33 cellular contexts compared by ENCODE assay signal in genomic region chr12:40435251-40435650, GRCh38.
"Had no signal": no experiment of that assay in that cellular context is flagged by ENCODE, and none has a peak within 500 bp of the region (broad histone marks: within the 10 kb centered on the region; RNA-seq: fewer than 3 reads in every experiment).

No MANE protein-coding gene starts in this region.

- H3K4me3 ChIP-seq: adrenal gland, ascending aorta, body of pancreas, breast epithelium, cardiac muscle cell had no signal

- DNase-seq: activated effector memory CD4-positive, alpha-beta T cell treated with anti-CD3 and anti-CD28 coated beads, Interleukin-2, amount 50 U/mL, for 16 hours; activated effector memory CD4-positive, alpha-beta T cell treated with Interleukin-2 at 50 U/mL for 16 hours; activated gamma-delta T cell; activated gamma-delta T cell treated with Interleukin-2 at 50 U/mL for 16 hours; activated naive CD4-positive, alpha-beta T cell; activated naive CD4-positive, alpha-beta T cell treated with anti-CD3 and anti-CD28 coated beads for 36 hours; activated naive CD4-positive, alpha-beta T cell treated with anti-CD3 and anti-CD28 coated beads, Interleukin-2, amount 10 ng/mL, durations not matched to agents 7 days and 5 days; activated naive CD4-positive, alpha-beta T cell treated with anti-CD3 and anti-CD28 coated beads, Interleukin-2, amount 50 U/mL, for 16 hours; activated naive CD4-positive, alpha-beta T cell treated with Interleukin-2 at 50 U/mL for 16 hours; activated naive CD8-positive, alpha-beta T cell treated with anti-CD3 and anti-CD28 coated beads for 36 hours; activated naive CD8-positive, alpha-beta T cell treated with anti-CD3 and anti-CD28 coated beads, Interleukin-2, amount 10 ng/mL, durations not matched to agents 7 days and 5 days; activated naive CD8-positive, alpha-beta T cell treated with anti-CD3 and anti-CD28 coated beads, Interleukin-2, amount 50 U/mL, for 24 hours; activated T-cell treated with anti-CD3 and anti-CD28 coated beads, Interleukin-2, amount 50 U/mL, for 24 hours; activated T-cell treated with anti-CD3 and anti-CD28 coated beads, Interleukin-2, amount 50 U/mL, for 4 hours; activated T-cell treated with anti-CD3 and anti-CD28 coated beads, Interleukin-2, amount 50 U/mL, for 48 hours; activated T-cell treated with anti-CD3 and anti-CD28 coated beads, Interleukin-2, amount 50 U/mL, for 72 hours; adrenal gland; amniotic stem cell; amygdala; anterior cingulate cortex; aorta; body of pancreas; brain microvascular endothelial cell; caudate nucleus; central memory CD4-positive, alpha-beta T cell; cerebellar nuclear complex had no signal

- H3K4me1 ChIP-seq: adrenal gland, ascending aorta, body of pancreas, breast epithelium had no signal

- H3K27ac ChIP-seq: adrenal gland, ascending aorta, body of pancreas, brain microvascular endothelial cell, breast epithelium, cardiac muscle cell had no signal

- H3K36me3 ChIP-seq: adrenal gland, ascending aorta, brain microvascular endothelial cell, breast epithelium, cardiac muscle cell had no signal

- H3K9me3 ChIP-seq: adrenal gland, ascending aorta, body of pancreas, breast epithelium had no signal

- FAIRE-seq: astrocyte, bronchial epithelial cell had no signal

- H3K27me3 ChIP-seq: adrenal gland, ascending aorta, body of pancreas, brain microvascular endothelial cell, breast epithelium, cardiac muscle cell had no signal

- ATAC-seq: activated naive CD4-positive, alpha-beta T cell treated with anti-CD3 and anti-CD28 coated beads, Interleukin-2, amount 50 U/mL, for 72 hours; activated naive CD8-positive, alpha-beta T cell treated with anti-CD3 and anti-CD28 coated beads, Interleukin-2, amount 50 U/mL, for 24 hours; activated T-cell treated with anti-CD3 and anti-CD28 coated beads, Interleukin-2, amount 50 U/mL, for 4 hours; activated T-cell treated with anti-CD3 and anti-CD28 coated beads, Interleukin-2, amount 50 U/mL, for 72 hours; activated T-helper 17 cell treated with anti-CD3 and anti-CD28 coated beads, Interleukin-2, amount 50 U/mL, for 72 hours; body of pancreas had no signal
